8 cellular contexts compared by ENCODE assay signal in the genomic region with DNA sequence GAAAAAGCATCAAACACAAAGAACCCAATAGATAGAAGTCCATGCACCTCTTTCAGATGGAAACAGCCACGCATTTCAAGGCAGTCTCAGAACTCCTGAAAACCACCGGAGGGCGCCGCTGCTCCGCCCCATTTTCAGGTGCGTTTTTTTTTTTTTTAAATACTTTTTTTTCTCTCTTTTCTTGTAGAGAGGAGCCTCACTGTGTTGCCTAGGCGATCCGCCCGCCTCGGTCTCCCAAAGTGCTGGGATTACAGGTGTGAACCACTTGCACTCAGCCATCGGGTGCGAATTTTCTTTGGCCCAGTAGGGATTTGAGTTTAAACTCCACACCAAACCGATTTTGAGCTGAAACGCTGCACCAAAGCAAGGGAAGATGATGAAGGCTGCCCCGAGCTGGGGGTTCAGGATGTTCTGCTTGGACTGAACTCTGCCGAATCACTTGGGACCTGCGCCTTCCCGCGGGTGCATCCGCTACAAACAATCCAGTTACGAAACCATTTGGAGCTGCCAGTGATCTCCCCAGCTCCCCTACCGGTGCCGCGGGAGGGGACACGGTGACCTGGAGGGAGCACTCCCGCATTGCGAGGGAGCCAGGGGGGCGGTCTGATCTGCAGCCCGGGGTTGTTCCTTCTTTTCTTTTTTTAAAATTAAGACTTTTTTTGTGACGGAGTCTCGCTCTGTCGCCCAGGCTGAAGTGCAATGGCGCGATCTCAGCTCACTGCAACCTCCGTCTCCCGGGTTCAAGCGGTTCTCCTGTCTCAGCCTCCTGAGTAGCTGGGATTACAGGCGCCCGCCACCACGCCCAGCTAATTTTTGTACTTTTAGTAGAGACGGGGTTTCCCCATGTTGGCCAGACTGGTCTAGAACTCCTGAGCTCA. TPM values are rescaled to one million over a fixed set of nuclear protein-coding genes. Genes with fewer than 3 reads are reported as not detected.
A peak's percentile ranks its signal among the peaks of the same experiment; 100 is the strongest.
DNase-seq lines count a peak whose midpoint lies in the region; ATAC-seq and TF ChIP-seq lines count a peak whose summit lies in the region.

No MANE protein-coding gene starts in this region.

- POLR2A ChIA-PET in Panc1 (lab: Charles Lee) = no interaction called here

- peaks cover 8% of the 10 kb centered on the region for H3F3A ChIP-seq in neural progenitor cell (ENCODE audit: low read depth)

- H3K4me3 Mint-ChIP-seq in neural progenitor cell = peak overlapping the region; percentile 90

- H3K4me1 ChIP-seq in Panc1 (ENCODE audit: control insufficient read depth, insufficient read depth, low read length) (no peaks in the 10 kb centered on the region), neural progenitor cell (no peaks in the 10 kb centered on the region), tibial artery (peaks cover 0 to 18% (median 5%) of the 10 kb centered on the region in 4 donors)

- no peak overlapping the region for H3K9ac ChIP-seq in neural progenitor cell

- H3K27me3 ChIP-seq in HL-60 (ENCODE audit: insufficient read depth, poor library complexity, severe bottlenecking) (no peaks in the 10 kb centered on the region), Panc1 (ENCODE audit: control insufficient read depth, insufficient read depth, low read length) (no peaks in the 10 kb centered on the region), neural progenitor cell (peaks cover 13% of the 10 kb centered on the region), tibial artery (no peaks in the 10 kb centered on the region)

- H3K9me3 Mint-ChIP-seq in neural progenitor cell = peaks cover 2% of the 10 kb centered on the region

- H3K27ac ChIP-seq in HL-60 (replicated peaks) (peak overlapping the region; percentile 48; the same call in 1 of the 2 replicates), Panc1 (ENCODE audit: low read length) (peak overlapping the region; percentile 81), neural progenitor cell (no peak overlapping the region), tibial artery (peak overlapping the region; percentile 82)

- H3K36me3 ChIP-seq in Panc1 (ENCODE audit: control insufficient read depth, insufficient read depth, low read length) (peaks cover 14% of the 10 kb centered on the region), neural progenitor cell (peaks cover 4% of the 10 kb centered on the region), tibial artery (peaks cover 0 to 21% (median 17%) of the 10 kb centered on the region in 3 donors)

- no TSS peak for BruUV-seq in Panc1 (replicated peaks; lab: Mats Ljungman, UMichigan)

- H3K4me1 Mint-ChIP-seq in neural progenitor cell = peaks cover 15% of the 10 kb centered on the region

- H3K4me3 ChIP-seq in HL-60 (replicated peaks; ENCODE audit: insufficient read depth, low read length) = peak overlapping the region; percentile 78
- H3K4me3 ChIP-seq in Panc1 (ENCODE audit: low read depth in 2 of 2, low read length in 2 of 2) = peak overlapping the region; percentile 69 to 86
- peak overlapping the region; percentile 72 to 88 for H3K4me3 ChIP-seq in foreskin fibroblast (ENCODE audit: low read depth in 1 of 2, low read length in 2 of 2)
- H3K4me3 ChIP-seq in neural progenitor cell = peak overlapping the region; percentile 80
- H3K4me3 ChIP-seq in tibial artery = peak overlapping the region; percentile 75 to 81

- intact Hi-C loops in Panc1 (cut with micrococcal nuclease; ENCODE audit: unreplicated experiment) (loop anchor here (1.0 kb wide), 1 partner anchor 93 kb away; no protein-coding TSS in a partner anchor), tibial artery (cut with DNase I; ENCODE audit: low total_unique reads) (loop anchor here (5.0 kb wide), 1 partner anchor 474 kb away; no protein-coding TSS in a partner anchor)

- H3K9me3 ChIP-seq in Panc1 (ENCODE audit: control insufficient read depth, insufficient read depth, low read depth, low read length) (no peaks in the 10 kb centered on the region), neural progenitor cell (ENCODE audit: low read depth) (no peaks in the 10 kb centered on the region), tibial artery (no peaks in the 10 kb centered on the region)

- peak overlapping the region; percentile 88 for H2AFZ ChIP-seq in neural progenitor cell (replicated peaks)

- in situ Hi-C loops in GM13976 (cut with MboI; ENCODE audit: low sequenced_read_pairs, unreplicated experiment) = no loop called here
- in situ Hi-C loops in Panc1 (cut with HindIII; ENCODE audit: low pct_unique_long_range_greater_than_20kb, low sequenced_read_pairs) = no loop called here

- peaks cover 10% of the 10 kb centered on the region for H3K36me3 Mint-ChIP-seq in neural progenitor cell

- peaks cover 16% of the 10 kb centered on the region for H3K27me3 Mint-ChIP-seq in neural progenitor cell (ENCODE audit: insufficient read depth, low read depth)

- DNase-seq in A172 (ENCODE audit: low spot score) (peak; percentile 18), GM13976 (ENCODE audit: low spot score) (peak; percentile 66), HL-60 (ENCODE audit: low read depth in 1 of 2, low spot score in 1 of 2) (peak; percentile 43 to 59), Panc1 (ENCODE audit: low read depth, low spot score) (no peak), foreskin fibroblast (peak; percentile 34 to 78), neural progenitor cell (ENCODE audit: low spot score) (peak; percentile 80), tibial artery (peak; percentile 60 to 80)
- peak; percentile 27 for DNase-seq in activated T-helper 9 cell treated with anti-CD3 and anti-CD28 coated beads, Interleukin-2, amount 50 U/mL, for 16 hours (ENCODE audit: low read depth)

- no peak overlapping the region for H3K27ac Mint-ChIP-seq in neural progenitor cell

- ATAC-seq in Panc1 = peak; percentile 60

- H4K20me1 ChIP-seq in neural progenitor cell (ENCODE audit: low read depth) = no peaks in the 10 kb centered on the region

- peak overlapping the region; percentile 84 for H3K4me2 ChIP-seq in neural progenitor cell

- TF ChIP-seq CTCF in GM13976 (IDR thresholded peaks at IDR 0.05; ENCODE audit: borderline replicate concordance, control extremely low read depth, extremely low read depth, insufficient read depth, missing control alignments) = peak; percentile 61
- TF ChIP-seq CTCF in HL-60 (IDR thresholded peaks at IDR 0.05; ENCODE audit: insufficient read depth, low read length) = peak; percentile 40
- TF ChIP-seq CTCF in Panc1 (IDR thresholded peaks at IDR 0.05) = peak; percentile 89
- TF ChIP-seq CTCF in foreskin fibroblast (IDR thresholded peaks at IDR 0.05; ENCODE audit: low read depth, low read length) = peak; percentile 68
- TF ChIP-seq CTCF in neural progenitor cell (IDR thresholded peaks at IDR 0.05) = peak; percentile 80
- peak; percentile 22 to 64 for TF ChIP-seq CTCF in tibial artery (IDR thresholded peaks at IDR 0.05)

- peaks cover 7% of the 10 kb centered on the region for H3K79me2 ChIP-seq in neural progenitor cell (ENCODE audit: low read depth)

- CTCF ChIA-PET in Panc1 (lab: Charles Lee) = interaction anchor here (0.6 to 1.3 kb wide), 9 partner anchors 16 to 710 kb away, joined by 3 to 28 read pairs (median 7); no protein-coding TSS in a partner anchor

RNA-seq across cellular contexts. Expression of a gene that starts 1.4 kb away (rescaled TPM):
- 12.1 and 13.0 TPM in 2 replicates for total RNA-seq in A172 (2014; rRNA removed; shearing (Covaris generic))
- total RNA-seq in Panc1 (2021; ENCODE audit: unreplicated experiment) (46.0 TPM), neural progenitor cell (ENCODE audit: low replicate concordance) (88.7 and 124 TPM in 2 replicates)
- polyA plus RNA-seq in Panc1 (2012; ENCODE audit: insufficient read length) = 32.4 TPM

RNA-seq across cellular contexts. Expression of a gene that starts 33.0 kb away (rescaled TPM):
- 7.0 and 8.7 TPM in 2 replicates for total RNA-seq in A172 (2014; rRNA removed; shearing (Covaris generic))
- total RNA-seq in Panc1 (2021; ENCODE audit: unreplicated experiment) (6.0 TPM), neural progenitor cell (ENCODE audit: low replicate concordance) (7.7 and 10.1 TPM in 2 replicates)
- polyA plus RNA-seq in Panc1 (2012; ENCODE audit: insufficient read length) = 2.8 TPM
